In genomic region chr10:44931621-44932337, GRCh38 we compare ENCODE assay signal across 17 cellular contexts. TPM values are rescaled to one million over a fixed set of nuclear protein-coding genes. Genes with fewer than 3 reads are reported as not detected.
"Had no signal": no experiment of that assay in that cellular context is flagged by ENCODE, and none has a peak within 500 bp of the region (broad histone marks: within the 10 kb centered on the region; RNA-seq: fewer than 3 reads in every experiment).

No MANE protein-coding gene starts in this region.

- H3K4me3 ChIP-seq: breast epithelium, heart left ventricle, lower lobe of right lung, thoracic aorta had no signal

- H3K36me3 ChIP-seq: breast epithelium, heart left ventricle, lower lobe of right lung, thoracic aorta had no signal

- H3K27ac ChIP-seq: breast epithelium, heart left ventricle, lower lobe of right lung, thoracic aorta had no signal

- DNase-seq: cortex of kidney had no signal

- H3K9me3 Mint-ChIP-seq: activated CD4-positive, alpha-beta memory T cell treated with anti-CD3 and anti-CD28 coated beads, Interleukin-2, amount 10 ng/mL, durations not matched to agents 7 days and 5 days; activated naive CD8-positive, alpha-beta T cell treated with anti-CD3 and anti-CD28 coated beads for 36 hours; activated T-cell treated with anti-CD3 and anti-CD28 coated beads, Interleukin-2, amount 50 U/mL, for 24 hours; activated T-helper 17 cell treated with anti-CD3 and anti-CD28 coated beads, Interleukin-2, amount 50 U/mL, for 72 hours; naive B cell had no signal

- H3K27me3 Mint-ChIP-seq: activated CD4-positive, alpha-beta memory T cell treated with anti-CD3 and anti-CD28 coated beads, Interleukin-2, amount 10 ng/mL, durations not matched to agents 7 days and 5 days; activated naive CD8-positive, alpha-beta T cell treated with anti-CD3 and anti-CD28 coated beads for 36 hours; naive B cell had no signal

- H3K27ac Mint-ChIP-seq: activated CD4-positive, alpha-beta memory T cell treated with anti-CD3 and anti-CD28 coated beads, Interleukin-2, amount 10 ng/mL, durations not matched to agents 7 days and 5 days; activated naive CD8-positive, alpha-beta T cell treated with anti-CD3 and anti-CD28 coated beads for 36 hours; activated T-cell treated with anti-CD3 and anti-CD28 coated beads, Interleukin-2, amount 50 U/mL, for 24 hours; activated T-helper 17 cell treated with anti-CD3 and anti-CD28 coated beads, Interleukin-2, amount 50 U/mL, for 72 hours; naive B cell had no signal

- H3K4me1 Mint-ChIP-seq: activated T-helper 17 cell treated with anti-CD3 and anti-CD28 coated beads, Interleukin-2, amount 50 U/mL, for 72 hours had no signal

- H3K36me3 Mint-ChIP-seq: activated naive CD8-positive, alpha-beta T cell treated with anti-CD3 and anti-CD28 coated beads for 36 hours; naive B cell had no signal

- H3K27me3 ChIP-seq: breast epithelium, heart left ventricle had no signal

- H3K4me3 Mint-ChIP-seq: activated CD4-positive, alpha-beta memory T cell treated with anti-CD3 and anti-CD28 coated beads, Interleukin-2, amount 10 ng/mL, durations not matched to agents 7 days and 5 days; activated naive CD8-positive, alpha-beta T cell treated with anti-CD3 and anti-CD28 coated beads for 36 hours; activated T-cell treated with anti-CD3 and anti-CD28 coated beads, Interleukin-2, amount 50 U/mL, for 24 hours; activated T-helper 17 cell treated with anti-CD3 and anti-CD28 coated beads, Interleukin-2, amount 50 U/mL, for 72 hours; naive B cell had no signal

RNA-seq across cellular contexts. Expression of gene TMEM72, which starts 20.6 kb away (rescaled TPM):
- total RNA-seq: activated CD4-positive, alpha-beta memory T cell treated with anti-CD3 and anti-CD28 coated beads, Interleukin-2, amount 10 ng/mL, durations not matched to agents 7 days and 5 days; activated naive CD8-positive, alpha-beta T cell treated with anti-CD3 and anti-CD28 coated beads for 36 hours; activated T-helper 17 cell treated with anti-CD3 and anti-CD28 coated beads, Interleukin-2, amount 50 U/mL, for 72 hours; breast epithelium; epithelial cell of proximal tubule; fibroblast of villous mesenchyme; lower lobe of right lung; mesenteric fat pad; mucosa of gallbladder; sciatic nerve; T-helper 1 cell treated with Interleukin-12 subunit alpha and Interleukin-12 subunit beta and Interleukin-4 antibody, amounts not matched to agents 30 ng/mL and 1 ng/mL, for 36 hours; thoracic aorta; urinary bladder had no signal
